In the genomic region with DNA sequence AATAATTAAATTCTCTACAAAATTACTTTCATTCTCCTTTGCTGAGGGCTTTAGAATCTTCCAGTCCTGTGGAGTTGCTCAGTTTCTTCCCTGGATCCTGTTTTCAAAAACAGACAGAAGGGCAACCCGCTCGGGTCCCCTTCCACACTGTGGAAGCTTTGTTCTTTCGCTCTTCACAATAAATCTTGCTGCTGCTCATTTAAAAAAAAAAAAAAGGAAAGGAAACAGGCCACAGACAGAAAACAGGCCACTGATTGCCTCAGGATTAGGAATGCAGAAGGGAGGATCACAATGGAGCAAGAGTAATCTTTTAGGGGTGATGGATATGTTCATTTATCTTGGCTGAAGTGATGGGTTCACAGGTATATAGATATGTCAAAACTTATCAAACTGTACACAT, we compare ENCODE assay signal across 10 cellular contexts. TPM values are rescaled to one million over a fixed set of nuclear protein-coding genes. Genes with fewer than 3 reads are reported as not detected.
A peak's percentile ranks its signal among the peaks of the same experiment; 100 is the strongest.
DNase-seq lines count a peak whose midpoint lies in the region.
"Had no signal": no experiment of that assay in that cellular context is flagged by ENCODE, and none has a peak within 500 bp of the region (broad histone marks: within the 10 kb centered on the region; RNA-seq: fewer than 3 reads in every experiment).

No MANE protein-coding gene starts in this region.

- no peaks in the 10 kb centered on the region for H3K27me3 Mint-ChIP-seq in IgD-negative memory B cell

- H3K36me3 ChIP-seq in subcutaneous abdominal adipose tissue (ENCODE audit: control insufficient read depth in 5 of 5, insufficient read depth in 5 of 5, low read length in 5 of 5) = no peaks in the 10 kb centered on the region

- peaks cover 7% of the 10 kb centered on the region for H3K36me3 Mint-ChIP-seq in IgD-negative memory B cell

- peak overlapping the region in 2 of 5 donors; percentile 17 to 24 for H3K4me3 ChIP-seq in subcutaneous abdominal adipose tissue (ENCODE audit: low read depth in 1 of 5, low read length in 5 of 5)

- H3K27me3 ChIP-seq in subcutaneous abdominal adipose tissue (ENCODE audit: control insufficient read depth in 5 of 5, insufficient read depth in 4 of 5, low read length in 5 of 5) = no peaks in the 10 kb centered on the region

- H3K4me1 Mint-ChIP-seq in IgD-negative memory B cell = peaks cover 21 to 35% (median 29%) of the 10 kb centered on the region in 3 donors

- peak overlapping the region in 4 of 5 donors; percentile 16 to 87 (median 56) for H3K9ac ChIP-seq in subcutaneous abdominal adipose tissue (ENCODE audit: low read length in 5 of 5)

- peaks cover 0 to 2% (median 0%) of the 10 kb centered on the region in 5 donors for H3K9me3 ChIP-seq in subcutaneous abdominal adipose tissue (ENCODE audit: control insufficient read depth in 5 of 5, low read length in 5 of 5)

- no peaks in the 10 kb centered on the region for H3K9me3 Mint-ChIP-seq in IgD-negative memory B cell
- H3K9me3 Mint-ChIP-seq: activated T-cell treated with anti-CD3 and anti-CD28 coated beads, Interleukin-2, amount 50 U/mL, for 4 hours had no signal

- peaks cover 0 to 48% (median 41%) of the 10 kb centered on the region in 5 donors for H3K4me1 ChIP-seq in subcutaneous abdominal adipose tissue (ENCODE audit: control insufficient read depth in 5 of 5, insufficient read depth in 5 of 5, low read length in 5 of 5)

- DNase-seq in medulla oblongata (ENCODE audit: extremely low spot score) (peak; percentile 35), SHP77 treated with DMSO at 0.1 percent for 48 hours (lab: John Stamatoyannopoulos, UW) (no peak), kidney tubule cell (ENCODE audit: low spot score) (no peak), NCI-H1436 treated with DMSO at 0.1 percent for 48 hours (lab: John Stamatoyannopoulos, UW) (no peak)
- no peak for DNase-seq in effector CD4-positive, alpha-beta T cell
- DNase-seq: activated T-cell treated with anti-CD3 and anti-CD28 coated beads, Interleukin-2, amount 50 U/mL, for 4 hours; NCI-H748 treated with DMSO at 0.1 percent for 48 hours had no signal

- H3K27ac Mint-ChIP-seq in IgD-negative memory B cell = peak overlapping the region; percentile 86 to 97 (median 93)

- peak overlapping the region; percentile 57 to 90 (median 78) for H3K4me3 Mint-ChIP-seq in IgD-negative memory B cell
- H3K4me3 Mint-ChIP-seq: activated T-cell treated with anti-CD3 and anti-CD28 coated beads, Interleukin-2, amount 50 U/mL, for 4 hours had no signal

- H3K27ac ChIP-seq in cingulate gyrus (ENCODE audit: low read depth, low read length) (peak overlapping the region; percentile 92), subcutaneous abdominal adipose tissue (ENCODE audit: low read depth, low read length) (peak overlapping the region; percentile 97)

RNA-seq across cellular contexts. Expression of a gene that starts 29.5 kb away (rescaled TPM):
- 1.4 TPM for polyA plus RNA-seq in IgD-negative memory B cell
